ENCODE assay signal across 19 cellular contexts in the genomic region with DNA sequence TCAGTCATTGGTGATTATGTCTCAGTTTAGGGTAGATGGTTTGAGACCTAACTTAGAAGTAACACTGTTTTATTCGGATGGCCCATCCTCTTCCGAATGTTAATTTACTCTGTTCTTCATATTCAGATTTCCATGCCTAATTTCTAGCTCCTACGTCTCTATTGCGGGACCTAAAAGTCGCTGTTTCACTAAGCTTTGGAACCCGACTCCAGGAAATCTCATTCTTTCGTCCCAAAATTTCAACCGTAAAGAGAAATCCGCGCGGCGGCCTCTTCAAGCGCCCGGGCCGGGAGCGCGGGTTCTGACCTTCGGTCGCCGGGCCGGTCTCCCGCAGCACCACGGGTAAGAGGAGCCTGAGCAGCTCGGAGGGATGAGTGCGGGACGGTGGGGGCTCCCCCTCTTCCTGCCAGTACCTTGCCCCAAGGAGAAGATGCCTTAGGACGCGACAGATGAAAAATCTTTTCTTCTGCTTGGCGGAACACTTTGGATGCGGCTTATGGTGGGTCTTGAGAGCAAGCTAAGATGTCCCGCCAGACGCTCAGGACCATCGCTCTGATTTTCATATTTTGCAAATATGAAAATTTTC.
DNase-seq lines count a peak whose midpoint lies in the region; ATAC-seq and TF ChIP-seq lines count a peak whose summit lies in the region.
"Had no signal": no experiment of that assay in that cellular context is flagged by ENCODE, and none has a peak within 500 bp of the region (broad histone marks: within the 10 kb centered on the region; RNA-seq: fewer than 3 reads in every experiment).

No MANE protein-coding gene starts in this region.

- H4K20me1 ChIP-seq in SK-N-SH (ENCODE audit: insufficient read depth): no peaks in the 10 kb centered on the region

- no peak overlapping the region for H2AFZ ChIP-seq in SK-N-SH (ENCODE audit: low read depth)

- TF ChIP-seq RAD21 in SK-N-SH (IDR thresholded peaks at IDR 0.05; ENCODE audit: low read length): no peak

- H3K9me3 ChIP-seq in ectodermal cell (ENCODE audit: control insufficient read depth, low read length) (no peaks in the 10 kb centered on the region), iPS-20b (ENCODE audit: insufficient read depth, low read depth, low read length) (no peaks in the 10 kb centered on the region), SK-N-SH (no peaks in the 10 kb centered on the region), prostate gland (no peaks in the 10 kb centered on the region)
- H3K9me3 ChIP-seq: BE2C, Caco-2, neutrophil had no signal

- peak overlapping the region; percentile 63 for H3K4me3 Mint-ChIP-seq in activated naive CD4-positive, alpha-beta T cell treated with anti-CD3 and anti-CD28 coated beads for 36 hours
- no peak overlapping the region for H3K4me3 Mint-ChIP-seq in activated CD8-positive, alpha-beta T cell treated with anti-CD3 and anti-CD28 coated beads for 36 hours

- H3K4me3 ChIP-seq in ectodermal cell (ENCODE audit: insufficient read depth, low read depth, low read length): peak overlapping the region; percentile 49
- H3K4me3 ChIP-seq in iPS-20b (ENCODE audit: low read length): peak overlapping the region; percentile 68
- no peak overlapping the region for H3K4me3 ChIP-seq in SK-N-SH (ENCODE audit: low read depth in 2 of 2, low read length in 1 of 2)
- no peak overlapping the region for H3K4me3 ChIP-seq in prostate gland

- H3K4me1 ChIP-seq in ectodermal cell (ENCODE audit: control insufficient read depth, insufficient read depth, low read length) (peaks cover 4% of the 10 kb centered on the region), iPS-20b (ENCODE audit: insufficient read depth, low read length) (no peaks in the 10 kb centered on the region), SK-N-SH (ENCODE audit: control insufficient read depth in 1 of 2, insufficient read depth in 2 of 2, low read depth in 1 of 2, low read length in 1 of 2) (no peaks in the 10 kb centered on the region), prostate gland (replicated peaks) (no peaks in the 10 kb centered on the region)
- H3K4me1 ChIP-seq: BE2C, Caco-2 had no signal

- H3K9me2 ChIP-seq in SK-N-SH: no peaks in the 10 kb centered on the region

- no peak overlapping the region; the same call in 1 of the 2 replicates for H3K9ac ChIP-seq in iPS-20b (ENCODE audit: low read depth, low read length)
- no peak overlapping the region for H3K9ac ChIP-seq in SK-N-SH

- WGBS in ectodermal cell, 2 experiments: 8 to 10% methylated on average over 33 of the region's 33 CpGs
- WGBS in SK-N-SH (ENCODE audit: low lambda C conversion rate): 63% methylated on average over 33 of the region's 33 CpGs
- WGBS in prostate gland: 23% methylated on average over 33 of the region's 33 CpGs

- TF ChIP-seq POLR2A in prostate gland (IDR thresholded peaks at IDR 0.05): no peak

- CTCF ChIA-PET in activated naive CD4-positive, alpha-beta T cell treated with anti-CD3 and anti-CD28 coated beads for 36 hours (lab: Charles Lee): interaction anchor here (1.0 kb wide), 1 partner anchor 18 kb away, joined by 3 read pairs; no protein-coding TSS in a partner anchor
- CTCF ChIA-PET in SK-N-SH (lab: Yijun Ruan, JAX): no interaction called here
- CTCF ChIA-PET in activated CD8-positive, alpha-beta T cell treated with anti-CD3 and anti-CD28 coated beads for 36 hours (lab: Charles Lee): interaction anchor here (1.0 to 2.1 kb wide), 4 partner anchors 8 to 18 kb away, joined by 3 to 8 read pairs (median 5); no protein-coding TSS in a partner anchor

- no peak for TF ChIP-seq EP300 in SK-N-SH (IDR thresholded peaks at IDR 0.05; ENCODE audit: borderline replicate concordance in 1 of 2, low read depth in 1 of 2, low read length in 1 of 2)

- POLR2A ChIA-PET in SK-N-SH (lab: Yijun Ruan, JAX): no interaction called here
- POLR2A ChIA-PET in activated CD8-positive, alpha-beta T cell treated with anti-CD3 and anti-CD28 coated beads for 36 hours (lab: Charles Lee): interaction anchor here (0.9 to 3.4 kb wide), 4 partner anchors 9 to 34 kb away, joined by 3 to 23 read pairs (median 5); no protein-coding TSS in a partner anchor

- H3F3A ChIP-seq in SK-N-SH (replicated peaks; ENCODE audit: insufficient read depth): no peaks in the 10 kb centered on the region

- no peaks in the 10 kb centered on the region for H3K9me3 Mint-ChIP-seq in activated naive CD4-positive, alpha-beta T cell treated with anti-CD3 and anti-CD28 coated beads for 36 hours
- no peaks in the 10 kb centered on the region for H3K9me3 Mint-ChIP-seq in activated CD8-positive, alpha-beta T cell treated with anti-CD3 and anti-CD28 coated beads for 36 hours
- H3K9me3 Mint-ChIP-seq: activated naive CD4-positive, alpha-beta T cell treated with anti-CD3 and anti-CD28 coated beads, Interleukin-2, amount 50 U/mL, for 24 hours; activated T-cell treated with anti-CD3 and anti-CD28 coated beads, Interleukin-2, amount 50 U/mL, for 4 hours had no signal

- no peak for ATAC-seq in activated CD8-positive, alpha-beta T cell treated with anti-CD3 and anti-CD28 coated beads for 36 hours
- ATAC-seq: HepG2, left colon had no signal

- no peak overlapping the region for H3K27ac Mint-ChIP-seq in activated naive CD4-positive, alpha-beta T cell treated with anti-CD3 and anti-CD28 coated beads for 36 hours
- no peak overlapping the region for H3K27ac Mint-ChIP-seq in activated CD8-positive, alpha-beta T cell treated with anti-CD3 and anti-CD28 coated beads for 36 hours

- H3K4me1 Mint-ChIP-seq in activated naive CD4-positive, alpha-beta T cell treated with anti-CD3 and anti-CD28 coated beads for 36 hours (ENCODE audit: low read depth): peaks cover 15% of the 10 kb centered on the region
- peaks cover 7% of the 10 kb centered on the region for H3K4me1 Mint-ChIP-seq in activated CD8-positive, alpha-beta T cell treated with anti-CD3 and anti-CD28 coated beads for 36 hours (ENCODE audit: low read depth)

- H3K27me3 ChIP-seq in ectodermal cell (ENCODE audit: control insufficient read depth, insufficient read depth, low read length, poor library complexity, severe bottlenecking) (peaks cover 82% of the 10 kb centered on the region), iPS-20b (ENCODE audit: insufficient read depth, low read length) (peaks cover 74% of the 10 kb centered on the region), SK-N-SH (ENCODE audit: insufficient read depth) (peaks cover 25% of the 10 kb centered on the region; the same call in 1 of the 2 replicates), prostate gland (replicated peaks; ENCODE audit: insufficient read depth) (peaks cover 3% of the 10 kb centered on the region)
- H3K27me3 ChIP-seq: BE2C had no signal

- H3K27me3 Mint-ChIP-seq in activated naive CD4-positive, alpha-beta T cell treated with anti-CD3 and anti-CD28 coated beads for 36 hours (ENCODE audit: low read depth): peaks cover 32% of the 10 kb centered on the region
- peaks cover 35% of the 10 kb centered on the region for H3K27me3 Mint-ChIP-seq in activated CD8-positive, alpha-beta T cell treated with anti-CD3 and anti-CD28 coated beads for 36 hours

- H3K27ac ChIP-seq in ectodermal cell (ENCODE audit: insufficient read depth, low read depth, low read length, poor library complexity, severe bottlenecking) (no peak overlapping the region), iPS-20b (ENCODE audit: low read length) (no peak overlapping the region), SK-N-SH (ENCODE audit: low read depth in 2 of 2, low read length in 1 of 2) (no peak overlapping the region), prostate gland (no peak overlapping the region)
- H3K27ac ChIP-seq: neutrophil had no signal

- no peaks in the 10 kb centered on the region for H3K36me3 ChIP-seq in ectodermal cell (ENCODE audit: control insufficient read depth, insufficient read depth, low read length)
- H3K36me3 ChIP-seq in iPS-20b (ENCODE audit: insufficient read depth, low read depth, low read length): no peaks in the 10 kb centered on the region
- no peaks in the 10 kb centered on the region for H3K36me3 ChIP-seq in SK-N-SH (replicated peaks in 1 of 2; ENCODE audit: control insufficient read depth in 1 of 2, insufficient read depth in 2 of 2, low read length in 1 of 2)
- H3K36me3 ChIP-seq in prostate gland: no peaks in the 10 kb centered on the region
- H3K36me3 ChIP-seq: BE2C, neutrophil had no signal

- intact Hi-C loops in activated naive CD4-positive, alpha-beta T cell treated with anti-CD3 and anti-CD28 coated beads for 36 hours (cut with micrococcal nuclease): no loop called here
- intact Hi-C loops in activated CD8-positive, alpha-beta T cell treated with anti-CD3 and anti-CD28 coated beads for 36 hours (cut with micrococcal nuclease): no loop called here
- intact Hi-C loops in prostate gland (cut with DNase I): no loop called here

- no peak for DNase-seq in activated naive CD4-positive, alpha-beta T cell treated with anti-CD3 and anti-CD28 coated beads for 36 hours
- no peak for DNase-seq in activated naive CD4-positive, alpha-beta T cell treated with Interleukin-2 at 50 U/mL for 16 hours
- DNase-seq in retina (peak; percentile 66), SK-N-SH (no peak), prostate gland (ENCODE audit: low spot score) (no peak)
- no peak for DNase-seq in activated CD8-positive, alpha-beta T cell treated with anti-CD3 and anti-CD28 coated beads for 36 hours
- DNase-seq: activated T-cell treated with anti-CD3 and anti-CD28 coated beads, Interleukin-2, amount 50 U/mL, for 4 hours; Caco-2; hippocampal formation; left colon; NCI-H1105; NCI-H2081 treated with DMSO at 0.1 percent for 48 hours; T1000 had no signal

- TF ChIP-seq CTCF in SK-N-SH (IDR thresholded peaks at IDR 0.05) (no peak), prostate gland (IDR thresholded peaks at IDR 0.05) (no peak)
- no peak for TF ChIP-seq CTCF in activated CD8-positive, alpha-beta T cell treated with anti-CD3 and anti-CD28 coated beads for 36 hours (IDR thresholded peaks at IDR 0.05)

- H3K4me2 ChIP-seq in SK-N-SH: no peak overlapping the region

- H3K36me3 Mint-ChIP-seq in activated naive CD4-positive, alpha-beta T cell treated with anti-CD3 and anti-CD28 coated beads for 36 hours (ENCODE audit: low read depth): no peaks in the 10 kb centered on the region
- H3K36me3 Mint-ChIP-seq in activated CD8-positive, alpha-beta T cell treated with anti-CD3 and anti-CD28 coated beads for 36 hours (ENCODE audit: low read depth): no peaks in the 10 kb centered on the region
- H3K36me3 Mint-ChIP-seq: activated naive CD4-positive, alpha-beta T cell treated with anti-CD3 and anti-CD28 coated beads, Interleukin-2, amount 50 U/mL, for 24 hours had no signal

- no peaks in the 10 kb centered on the region for H3K79me2 ChIP-seq in SK-N-SH (ENCODE audit: insufficient read depth)

Comparison
In these comparisons a context has a peak if more than half of its experiments do, and no peak if none do; other contexts are left out.
1. H3K4me3 ChIP-seq: peak in ectodermal cell (single experiment) and iPS-20b (single experiment); none in SK-N-SH (0 of 2) and prostate gland (0 of 2).